In genomic region chr7:95595825-95596182, GRCh38 we compare ENCODE assay signal across 10 cellular contexts. TPM values are rescaled to one million over a fixed set of nuclear protein-coding genes. Genes with fewer than 3 reads are reported as not detected.
A peak's percentile ranks its signal among the peaks of the same experiment; 100 is the strongest.
DNase-seq lines count a peak whose midpoint lies in the region; ATAC-seq and TF ChIP-seq lines count a peak whose summit lies in the region.
"Had no signal": no experiment of that assay in that cellular context is flagged by ENCODE, and none has a peak within 500 bp of the region (broad histone marks: within the 10 kb centered on the region; RNA-seq: fewer than 3 reads in every experiment).

No MANE protein-coding gene starts in this region.

- in situ Hi-C loops in astrocyte of the spinal cord (cut with HindIII; ENCODE audit: low sequenced_read_pairs): no loop called here

- intact Hi-C loops in prostate gland (cut with DNase I): loop anchor here (1.0 kb wide), 1 partner anchor 46 kb away; no protein-coding TSS in a partner anchor

- H3K27ac ChIP-seq in iPS-18a (ENCODE audit: low read length) (no peak overlapping the region), prostate gland (peak overlapping the region; percentile 93 to 96)

- no peak overlapping the region for H3K9ac ChIP-seq in iPS-18a (ENCODE audit: low read length)

- no peak for TF ChIP-seq POLR2A in prostate gland (IDR thresholded peaks at IDR 0.05)

- WGBS in prostate gland: 11% methylated on average over 7 of the region's 7 CpGs

- H3K27me3 ChIP-seq in iPS-18a (ENCODE audit: control insufficient read depth, insufficient read depth, low read length) (peaks cover 49% of the 10 kb centered on the region), prostate gland (replicated peaks; ENCODE audit: insufficient read depth) (no peaks in the 10 kb centered on the region)

- peak; percentile 14 for DNase-seq in D341Med (ENCODE audit: low spot score)
- DNase-seq in astrocyte of the spinal cord (ENCODE audit: low read depth, low spot score): no peak
- DNase-seq in prostate gland (ENCODE audit: low spot score): no peak
- DNase-seq in NCI-H446 (lab: John Stamatoyannopoulos, UW): no peak
- no peak for DNase-seq in stimulated activated CD4-positive, alpha-beta T cell treated with anti-CD3 and anti-CD28 coated beads, Interleukin-4, amount 100 ng/mL, for 4 hours
- DNase-seq in stimulated activated naive CD4-positive, alpha-beta T cell treated with Interleukin-2 at 50 U/mL for 16 hours (lab: John Stamatoyannopoulos, UW): no peak
- DNase-seq: activated CD4-positive, alpha-beta memory T cell treated with anti-CD3 and anti-CD28 coated beads, Interleukin-2, amount 10 ng/mL, durations not matched to agents 7 days and 5 days; NCI-H1436 treated with DMSO at 0.1 percent for 48 hours had no signal

- H3K4me3 ChIP-seq in astrocyte of the spinal cord (ENCODE audit: low read depth, low read length) (peak overlapping the region; percentile 56), iPS-18a (ENCODE audit: low read length) (peak overlapping the region; percentile 87), prostate gland (peak overlapping the region; percentile 69 to 78)

- no peak for ATAC-seq in HG03108 (IDR thresholded peaks at IDR 0.05; ENCODE audit: unreplicated experiment)

- H3K9me3 ChIP-seq in iPS-18a (ENCODE audit: control insufficient read depth, low read depth, low read length) (no peaks in the 10 kb centered on the region), prostate gland (no peaks in the 10 kb centered on the region)

- H3K4me1 ChIP-seq in iPS-18a (ENCODE audit: control insufficient read depth, low read depth, low read length) (no peaks in the 10 kb centered on the region), prostate gland (replicated peaks) (no peaks in the 10 kb centered on the region)

- TF ChIP-seq CTCF in astrocyte of the spinal cord (IDR thresholded peaks at IDR 0.05; ENCODE audit: low read depth, low read length) (no peak), prostate gland (IDR thresholded peaks at IDR 0.05) (no peak)

- H3K36me3 ChIP-seq in iPS-18a (ENCODE audit: control insufficient read depth, low read depth, low read length) (no peaks in the 10 kb centered on the region), prostate gland (no peaks in the 10 kb centered on the region)

RNA-seq across cellular contexts. Expression of gene PDK4, which starts 0.5 kb away (rescaled TPM):
- 10 to 100 TPM; 61.3 to 65.5 TPM for total RNA-seq in prostate gland
- total RNA-seq: activated CD4-positive, alpha-beta memory T cell treated with anti-CD3 and anti-CD28 coated beads, Interleukin-2, amount 10 ng/mL, durations not matched to agents 7 days and 5 days had no signal
